Comparison of ENCODE assay signal across 9 cellular contexts in the genomic region with DNA sequence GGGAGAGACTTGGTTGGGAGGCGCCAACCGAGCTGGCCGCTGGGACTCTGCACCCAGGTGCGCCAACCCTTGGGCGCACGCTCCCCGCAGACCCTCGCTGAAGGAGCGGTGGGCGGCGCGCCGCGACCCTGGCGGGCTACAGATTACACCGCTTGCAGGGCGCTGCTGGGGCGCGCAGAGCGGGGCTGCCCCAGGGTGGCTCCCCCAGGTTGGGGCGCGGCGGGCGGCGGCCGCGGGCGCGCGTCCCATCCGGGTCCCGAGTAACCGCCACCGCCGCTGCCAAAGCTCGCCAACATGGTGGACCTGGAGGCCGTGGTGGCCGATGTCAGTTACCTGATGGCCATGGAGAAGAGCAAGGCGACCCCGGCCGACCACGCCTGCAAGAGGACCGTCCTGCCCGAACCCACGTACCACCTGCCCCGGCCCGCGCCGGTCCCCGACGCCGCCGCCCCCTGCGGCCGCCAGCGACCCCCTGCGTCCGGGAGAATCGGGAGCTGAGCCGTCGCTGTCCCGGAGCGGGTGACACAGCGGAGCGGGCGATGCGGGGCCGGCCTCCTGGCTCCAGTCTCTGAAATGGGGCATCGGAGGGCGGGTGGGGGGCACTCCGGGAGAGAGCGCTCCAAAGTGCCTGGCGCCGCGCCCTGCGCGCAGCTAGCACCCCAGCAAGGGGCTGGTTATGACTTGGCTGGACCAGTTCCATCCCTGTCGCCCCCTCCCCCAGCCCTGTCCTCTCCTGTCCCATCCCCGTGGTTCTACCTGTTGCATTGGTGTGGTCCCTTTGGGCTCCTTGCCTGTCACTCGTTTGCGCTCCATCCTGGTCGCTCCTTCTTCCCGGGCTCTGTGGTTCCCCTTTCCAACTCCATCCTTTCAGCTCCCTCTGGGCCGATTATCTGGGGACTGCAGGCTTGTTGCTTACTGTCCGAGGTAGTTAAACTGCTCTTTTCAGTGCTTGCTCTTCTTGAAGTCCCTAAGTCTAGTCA.
DNase-seq lines count a peak whose midpoint lies in the region; ATAC-seq, FAIRE-seq and TF ChIP-seq lines count a peak whose summit lies in the region.
"Had no signal": no experiment of that assay in that cellular context is flagged by ENCODE, and none has a peak within 500 bp of the region (broad histone marks: within the 10 kb centered on the region; RNA-seq: fewer than 3 reads in every experiment).

No MANE protein-coding gene starts in this region.

- H3K36me3 ChIP-seq in mesodermal cell (ENCODE audit: control insufficient read depth, insufficient read depth, low read length): no peaks in the 10 kb centered on the region
- no peaks in the 10 kb centered on the region for H3K36me3 ChIP-seq in vagina

- DNase-seq in Right ventricle myocardium inferior (ENCODE audit: missing footprints) (no peak), cardiac septum (ENCODE audit: low spot score) (no peak), vagina (ENCODE audit: extremely low spot score in 2 of 2) (no peak), NCI-H226 (no peak), GM12891 (ENCODE audit: insufficient read length, low spot score) (no peak), NCI-H2107 treated with DMSO at 0.1 percent for 48 hours (lab: John Stamatoyannopoulos, UW; ENCODE audit: unreplicated experiment) (no peak)
- DNase-seq: NCI-H510A treated with DMSO at 0.1 percent for 48 hours had no signal

- H3K27me3 Mint-ChIP-seq in brain: peaks cover 76% of the 10 kb centered on the region

- WGBS in mesodermal cell (ENCODE audit: insufficient coverage in 2 of 2), 2 experiments: 1% methylated on average over 76 to 78 of the region's 85 CpGs

- H3K4me3 ChIP-seq in mesodermal cell (ENCODE audit: extremely low read depth, insufficient read depth, low read length, poor library complexity, severe bottlenecking): peak overlapping the region; percentile 36
- peak overlapping the region; percentile 15 to 21 for H3K4me3 ChIP-seq in vagina

- no peaks in the 10 kb centered on the region for H3K9me3 Mint-ChIP-seq in brain

- TF ChIP-seq CTCF in brain (conservative IDR thresholded peaks at IDR 0.05) (no peak), vagina (IDR thresholded peaks at IDR 0.05) (no peak)

- peak overlapping the region; percentile 81 to 89 (median 86) for H3K4me3 Mint-ChIP-seq in brain

- TF ChIP-seq POLR2A in vagina (IDR thresholded peaks at IDR 0.05) (no peak), GM12891 (IDR thresholded peaks at IDR 0.05; ENCODE audit: low read depth, low read length) (no peak)

- H3K27ac ChIP-seq in mesodermal cell (ENCODE audit: low read depth, low read length, severe bottlenecking) (no peak overlapping the region), vagina (no peak overlapping the region)

- H3K27me3 ChIP-seq in vagina: peaks cover 9% of the 10 kb centered on the region

- FAIRE-seq in GM12891 (lab: Jason Lieb, UNC): no peak

- peak; percentile 44 for ATAC-seq in Right ventricle myocardium inferior

- no peak overlapping the region for H3K27ac Mint-ChIP-seq in brain

- intact Hi-C loops in Right ventricle myocardium inferior (cut with DNase I) (no loop called here), cardiac septum (cut with DNase I) (loop anchor here (5.0 kb wide), 1 partner anchor 59 kb away; no protein-coding TSS in a partner anchor), vagina (cut with DNase I) (no loop called here)

- H3K4me1 ChIP-seq in mesodermal cell (ENCODE audit: control insufficient read depth, insufficient read depth, low read length, poor library complexity, severe bottlenecking) (no peaks in the 10 kb centered on the region), vagina (peaks cover 25% of the 10 kb centered on the region)

- H3K36me3 Mint-ChIP-seq in brain: no peaks in the 10 kb centered on the region

- peaks cover 47% of the 10 kb centered on the region for H3K4me1 Mint-ChIP-seq in brain

- H3K9me3 ChIP-seq in mesodermal cell (ENCODE audit: control insufficient read depth, low read length) (no peaks in the 10 kb centered on the region), vagina (no peaks in the 10 kb centered on the region)

TF ChIP-seq in GM12891, 5 proteins besides CTCF, POLR2A, EP300 and RAD21:
- no peak for TF ChIP-seq POU2F2 (IDR thresholded peaks at IDR 0.05; ENCODE audit: low read depth, low read length)
- no peak for TF ChIP-seq TAF1 (IDR thresholded peaks at IDR 0.05; ENCODE audit: low read depth, low read length)
- TF ChIP-seq SPI1 (IDR thresholded peaks at IDR 0.05; ENCODE audit: low read depth, low read length): no peak
- TF ChIP-seq POLR2AphosphoS5 (IDR thresholded peaks at IDR 0.05; ENCODE audit: low read depth, low read length): no peak
- TF ChIP-seq PAX5 (IDR thresholded peaks at IDR 0.05; ENCODE audit: insufficient read depth, low read length, severe bottlenecking): no peak
